Comparison of ENCODE assay signal across 8 cellular contexts in genomic region chr19:2391118-2391725, GRCh38. TPM values are rescaled to one million over a fixed set of nuclear protein-coding genes. Genes with fewer than 3 reads are reported as not detected.
DNase-seq lines count a peak whose midpoint lies in the region; ATAC-seq and TF ChIP-seq lines count a peak whose summit lies in the region.

No MANE protein-coding gene starts in this region.

- WGBS in esophagus muscularis mucosa: 6% methylated on average over 10 of the region's 10 CpGs

- no peak for TF ChIP-seq POLR2A in esophagus muscularis mucosa (IDR thresholded peaks at IDR 0.05; ENCODE audit: low read depth)

- in situ Hi-C loops in GM13976 (cut with MboI; ENCODE audit: low sequenced_read_pairs, unreplicated experiment): loop anchor here (10.0 kb wide), 1 partner anchor 224 kb away; no protein-coding TSS in a partner anchor

- no peaks in the 10 kb centered on the region for H4K20me1 ChIP-seq in BLaER1

- CTCF ChIA-PET in activated CD4-positive, alpha-beta T cell treated with anti-CD3 and anti-CD28 coated beads, Interleukin-2, amount 10 ng/mL, durations not matched to agents 7 days and 5 days (lab: Charles Lee): interaction anchor here (0.6 to 1.9 kb wide), 6 partner anchors 8 to 446 kb away, joined by 3 to 5 read pairs (median 3); no protein-coding TSS in a partner anchor

- H3K4me2 ChIP-seq in BLaER1: 0 out of 2 replicates have a peak overlapping the region, but pooled peaks have one; percentile 9

- H3K27ac Mint-ChIP-seq in activated CD4-positive, alpha-beta T cell treated with anti-CD3 and anti-CD28 coated beads, Interleukin-2, amount 10 ng/mL, durations not matched to agents 7 days and 5 days: no peak overlapping the region
- peak overlapping the region in 1 of 2 donors; percentile 41 for H3K27ac Mint-ChIP-seq in natural killer cell

- H3K36me3 Mint-ChIP-seq in activated CD4-positive, alpha-beta T cell treated with anti-CD3 and anti-CD28 coated beads, Interleukin-2, amount 10 ng/mL, durations not matched to agents 7 days and 5 days (ENCODE audit: low read depth): no peaks in the 10 kb centered on the region
- H3K36me3 Mint-ChIP-seq in natural killer cell: no peaks in the 10 kb centered on the region

- DNase-seq in GM13976 (ENCODE audit: low spot score) (peak; percentile 74), NCI-H2171 (lab: John Stamatoyannopoulos, UW) (peak; percentile 60), esophagus muscularis mucosa (ENCODE audit: extremely low spot score) (no peak), natural killer cell (no peak), posterior vena cava (ENCODE audit: low spot score) (no peak)
- DNase-seq in activated CD4-positive, alpha-beta T cell treated with anti-CD3 and anti-CD28 coated beads, Interleukin-2, amount 10 ng/mL, durations not matched to agents 7 days and 5 days: peak; percentile 67

- POLR2A ChIA-PET in activated CD4-positive, alpha-beta T cell treated with anti-CD3 and anti-CD28 coated beads, Interleukin-2, amount 10 ng/mL, durations not matched to agents 7 days and 5 days (lab: Charles Lee): no interaction called here

- intact Hi-C loops in esophagus muscularis mucosa (cut with DNase I): loop anchor here (5.0 to 10.0 kb wide), 3 partner anchors 114 to 236 kb away; partner anchors contain the start of genes AP3D1, PLEKHJ1 and SF3A2
- intact Hi-C loops in natural killer cell (cut with micrococcal nuclease): no loop called here
- intact Hi-C loops in posterior vena cava (cut with DNase I): loop anchor here (5.0 to 10.0 kb wide), 3 partner anchors 114 to 239 kb away; partner anchors contain the start of gene AP3D1 (in 2 of the 2)

- no peak overlapping the region for H3K27ac ChIP-seq in BLaER1
- no peak overlapping the region for H3K27ac ChIP-seq in esophagus muscularis mucosa (replicated peaks in 1 of 4)

- H3K36me3 ChIP-seq in BLaER1 (no peaks in the 10 kb centered on the region), esophagus muscularis mucosa (no peaks in the 10 kb centered on the region)

- peaks cover 15% of the 10 kb centered on the region for H3K27me3 Mint-ChIP-seq in activated CD4-positive, alpha-beta T cell treated with anti-CD3 and anti-CD28 coated beads, Interleukin-2, amount 10 ng/mL, durations not matched to agents 7 days and 5 days
- H3K27me3 Mint-ChIP-seq in natural killer cell (ENCODE audit: low read depth in 2 of 2): peaks cover 6% of the 10 kb centered on the region in 2 donors

- no peaks in the 10 kb centered on the region for H3K9me3 Mint-ChIP-seq in activated CD4-positive, alpha-beta T cell treated with anti-CD3 and anti-CD28 coated beads, Interleukin-2, amount 10 ng/mL, durations not matched to agents 7 days and 5 days
- H3K9me3 Mint-ChIP-seq in natural killer cell: no peaks in the 10 kb centered on the region

- ATAC-seq in natural killer cell (peak; percentile 66 to 74 (median 69)), HG02798 (IDR thresholded peaks at IDR 0.05; ENCODE audit: poor library complexity, unreplicated experiment) (no peak)

- H3K4me1 ChIP-seq in BLaER1 (peaks cover 44% of the 10 kb centered on the region), esophagus muscularis mucosa (no peaks in the 10 kb centered on the region)

- H3K4me3 Mint-ChIP-seq in activated CD4-positive, alpha-beta T cell treated with anti-CD3 and anti-CD28 coated beads, Interleukin-2, amount 10 ng/mL, durations not matched to agents 7 days and 5 days: no peak overlapping the region
- no peak overlapping the region for H3K4me3 Mint-ChIP-seq in natural killer cell

- H3K27me3 ChIP-seq in BLaER1 (no peaks in the 10 kb centered on the region), esophagus muscularis mucosa (peaks cover 0 to 46% (median under 1%) of the 10 kb centered on the region in 4 donors)

- H3K4me3 ChIP-seq in BLaER1 (no peak overlapping the region), esophagus muscularis mucosa (no peak overlapping the region)

- TF ChIP-seq EP300 in esophagus muscularis mucosa (IDR thresholded peaks at IDR 0.05): no peak

- no peak overlapping the region for H3K9ac ChIP-seq in BLaER1

- H3K4me1 Mint-ChIP-seq in activated CD4-positive, alpha-beta T cell treated with anti-CD3 and anti-CD28 coated beads, Interleukin-2, amount 10 ng/mL, durations not matched to agents 7 days and 5 days: peaks cover 16% of the 10 kb centered on the region
- peaks cover 5% of the 10 kb centered on the region in 2 donors for H3K4me1 Mint-ChIP-seq in natural killer cell

- TF ChIP-seq CTCF in GM13976 (IDR thresholded peaks at IDR 0.05; ENCODE audit: borderline replicate concordance, control extremely low read depth, extremely low read depth, insufficient read depth, missing control alignments) (peak; percentile 65), esophagus muscularis mucosa (IDR thresholded peaks at IDR 0.05) (peak; percentile 75 to 84 (median 82)), natural killer cell (IDR thresholded peaks at IDR 0.05) (peak; percentile 75)

- H3K9me3 ChIP-seq in BLaER1 (peaks cover 10% of the 10 kb centered on the region), esophagus muscularis mucosa (no peaks in the 10 kb centered on the region)

RNA-seq across cellular contexts. Expression of gene TMPRSS9, which starts 31.2 kb away (rescaled TPM):
- not detected for total RNA-seq in activated CD4-positive, alpha-beta T cell treated with anti-CD3 and anti-CD28 coated beads, Interleukin-2, amount 10 ng/mL, durations not matched to agents 7 days and 5 days
- total RNA-seq in esophagus muscularis mucosa (under 1 TPM in 1 of 4 donors, not detected in 3; 0.17 TPM), natural killer cell (not detected), posterior vena cava (not detected)

RNA-seq across cellular contexts. Expression of gene TIMM13, which starts 36.2 kb away (rescaled TPM):
- total RNA-seq in activated CD4-positive, alpha-beta T cell treated with anti-CD3 and anti-CD28 coated beads, Interleukin-2, amount 10 ng/mL, durations not matched to agents 7 days and 5 days: 10 to 100 TPM; 49.0 to 66.4 TPM
- total RNA-seq in esophagus muscularis mucosa (10 to 100 TPM; 16.2 to 37.7 (median 28.1) TPM), natural killer cell (10 to 100 TPM; 24.7 to 30.4 (median 25.1) TPM), posterior vena cava (10 to 100 TPM; 32.8 to 37.2 TPM)

Comparison
In these comparisons a context has a peak if more than half of its experiments do, and no peak if none do; other contexts are left out.
1. DNase-seq: peak in GM13976 (single experiment), NCI-H2171 (single experiment) and activated CD4-positive, alpha-beta T cell treated with anti-CD3 and anti-CD28 coated beads, Interleukin-2, amount 10 ng/mL, durations not matched to agents 7 days and 5 days (single experiment); none in esophagus muscularis mucosa (single experiment), natural killer cell (single experiment) and posterior vena cava (single experiment).
2. Peak in every context shown above with its lines, with median percentiles within 50 percentile points of each other: CTCF ChIP-seq.